Comparison of ENCODE assay signal across 16 cellular contexts in the genomic region with DNA sequence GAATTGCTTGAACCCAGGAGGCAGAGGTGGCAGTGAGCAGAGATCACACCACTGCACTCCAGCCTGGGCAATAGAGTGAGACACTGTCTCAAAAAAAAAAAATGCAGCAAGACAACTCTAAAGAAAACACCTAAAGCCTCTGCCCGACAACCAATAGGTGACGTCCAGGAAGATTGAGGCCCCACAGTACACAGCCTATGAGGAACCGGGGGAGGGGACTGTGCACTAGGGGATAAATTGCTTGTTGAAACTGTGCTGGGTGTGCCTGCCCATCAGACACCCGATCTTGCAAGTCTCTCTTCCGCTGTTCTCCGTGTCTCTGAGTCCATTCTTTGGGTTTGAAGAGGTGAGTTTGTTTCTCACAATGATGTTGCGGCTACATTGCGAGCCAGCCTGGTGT. TPM values are rescaled to one million over a fixed set of nuclear protein-coding genes. Genes with fewer than 3 reads are reported as not detected.
DNase-seq lines count a peak whose midpoint lies in the region; ATAC-seq and TF ChIP-seq lines count a peak whose summit lies in the region.
"Had no signal": no experiment of that assay in that cellular context is flagged by ENCODE, and none has a peak within 500 bp of the region (broad histone marks: within the 10 kb centered on the region; RNA-seq: fewer than 3 reads in every experiment).

No MANE protein-coding gene starts in this region.

- TF ChIP-seq POLR2A in tibial nerve (IDR thresholded peaks at IDR 0.05) (no peak), adrenal gland (IDR thresholded peaks at IDR 0.05) (no peak)

- H3K36me3 ChIP-seq in BLaER1 treated with 17β-estradiol and CSF1 and Interleukin-3, amounts not matched to agents 10 nM and 100 nM = no peaks in the 10 kb centered on the region
- H3K36me3 ChIP-seq in tibial nerve = no peaks in the 10 kb centered on the region
- H3K36me3 ChIP-seq in adrenal gland (replicated peaks in 1 of 2) = no peaks in the 10 kb centered on the region
- H3K36me3 ChIP-seq: BE2C, HAP-1 had no signal

- no peak overlapping the region for H3K4me3 ChIP-seq in BLaER1 treated with 17β-estradiol and CSF1 and Interleukin-3, amounts not matched to agents 10 nM and 100 nM
- no peak overlapping the region for H3K4me3 ChIP-seq in tibial nerve
- no peak overlapping the region for H3K4me3 ChIP-seq in adrenal gland
- H3K4me3 ChIP-seq: GM23248, HAP-1, K562 had no signal

- H4K20me1 ChIP-seq in BLaER1 treated with 17β-estradiol and CSF1 and Interleukin-3, amounts not matched to agents 10 nM and 100 nM = peaks cover 0 to 9% (median 0%) of the 10 kb centered on the region in 11 experiments; a peak in 2 of 22 replicates

- WGBS in tibial nerve, 2 donors = 72 to 73% methylated on average over 8 of the region's 8 CpGs
- WGBS in adrenal gland, 4 donors = 77 to 82% (median 79%) methylated on average over 7 to 8 of the region's 8 CpGs

- H3K27ac ChIP-seq in BLaER1 treated with 17β-estradiol and CSF1 and Interleukin-3, amounts not matched to agents 10 nM and 100 nM = no peak overlapping the region
- H3K27ac ChIP-seq in tibial nerve (no peak overlapping the region), adrenal gland (no peak overlapping the region)
- H3K27ac ChIP-seq: GM23248 had no signal

- intact Hi-C loops in adrenal gland (cut with DNase I) = no loop called here

- no peak for ATAC-seq in HG03439 (IDR thresholded peaks at IDR 0.05; ENCODE audit: unreplicated experiment)
- ATAC-seq: CD8-positive, alpha-beta T cell; K562 had no signal

- TF ChIP-seq CTCF in tibial nerve (IDR thresholded peaks at IDR 0.05) (no peak), adrenal gland (IDR thresholded peaks at IDR 0.05) (no peak)

- H3K27me3 ChIP-seq in BLaER1 treated with 17β-estradiol and CSF1 and Interleukin-3, amounts not matched to agents 10 nM and 100 nM = peaks cover 0 to 14% (median 0%) of the 10 kb centered on the region in 11 experiments; a peak in 4 of 22 replicates
- H3K27me3 ChIP-seq in tibial nerve (no peaks in the 10 kb centered on the region), adrenal gland (no peaks in the 10 kb centered on the region)
- H3K27me3 ChIP-seq: BE2C had no signal

- H3K9me3 ChIP-seq in BLaER1 treated with 17β-estradiol and CSF1 and Interleukin-3, amounts not matched to agents 10 nM and 100 nM (replicated peaks in 1 of 11) = peaks cover 0 to 11% (median 6%) of the 10 kb centered on the region in 11 experiments; a peak in 7 of 22 replicates
- H3K9me3 ChIP-seq in tibial nerve = peaks cover 0 to 3% (median 0%) of the 10 kb centered on the region in 4 donors
- no peaks in the 10 kb centered on the region for H3K9me3 ChIP-seq in adrenal gland (replicated peaks in 1 of 3)
- H3K9me3 ChIP-seq: BE2C had no signal

- DNase-seq in Daoy (ENCODE audit: low read depth) (peak; percentile 51), left kidney (ENCODE audit: low read depth, low spot score) (peak; percentile 65), tibial nerve (ENCODE audit: low spot score in 2 of 2) (no peak), adrenal gland (no peak)
- DNase-seq: ACHN; BE2C; CD8-positive, alpha-beta T cell; DMS 273 treated with DMSO at 0.1 percent for 48 hours; DMS53; DND-41; GM23248; IMR-90 had no signal

- H3K9ac ChIP-seq in BLaER1 treated with 17β-estradiol and CSF1 and Interleukin-3, amounts not matched to agents 10 nM and 100 nM = no peak overlapping the region
- H3K9ac ChIP-seq: GM23248 had no signal

- peaks cover 0 to 43% (median 29%) of the 10 kb centered on the region in 10 experiments; a peak in 17 of 20 replicates for H3K4me1 ChIP-seq in BLaER1 treated with 17β-estradiol and CSF1 and Interleukin-3, amounts not matched to agents 10 nM and 100 nM
- no peaks in the 10 kb centered on the region for H3K4me1 ChIP-seq in tibial nerve
- no peaks in the 10 kb centered on the region for H3K4me1 ChIP-seq in adrenal gland (replicated peaks in 1 of 2)
- H3K4me1 ChIP-seq: HAP-1 had no signal

- no peak for TF ChIP-seq EP300 in tibial nerve (IDR thresholded peaks at IDR 0.05)

- peak overlapping the region in 6 of 11 experiments; percentile 70 to 93 (median 84); a peak in 11 of 22 replicates for H3K4me2 ChIP-seq in BLaER1 treated with 17β-estradiol and CSF1 and Interleukin-3, amounts not matched to agents 10 nM and 100 nM

RNA-seq across cellular contexts. Expression of a gene that starts 58.5 kb away (rescaled TPM):
- 23.7 and 35.5 TPM in 2 replicates for total RNA-seq in Daoy (2014; rRNA removed; shearing (Covaris generic))
- total RNA-seq in tibial nerve = 10 to 100 TPM; 30.3 to 63.8 (median 38.3) TPM
- total RNA-seq in adrenal gland = 10 to 100 TPM; 10.8 to 48.0 (median 28.0) TPM
- polyA plus RNA-seq in adrenal gland = 10 to 100 TPM; 25.6 to 34.4 (median 33.8) TPM
- total RNA-seq: CD8-positive, alpha-beta T cell; K562 had no signal
- polyA plus RNA-seq: K562 had no signal

Comparison
In these comparisons a context has a peak if more than half of its experiments do, and no peak if none do; other contexts are left out.
1. DNase-seq: peak in Daoy (single experiment) and left kidney (single experiment); none in tibial nerve (0 of 2) and adrenal gland (0 of 7).